2 cellular contexts compared by ENCODE assay signal in the genomic region with DNA sequence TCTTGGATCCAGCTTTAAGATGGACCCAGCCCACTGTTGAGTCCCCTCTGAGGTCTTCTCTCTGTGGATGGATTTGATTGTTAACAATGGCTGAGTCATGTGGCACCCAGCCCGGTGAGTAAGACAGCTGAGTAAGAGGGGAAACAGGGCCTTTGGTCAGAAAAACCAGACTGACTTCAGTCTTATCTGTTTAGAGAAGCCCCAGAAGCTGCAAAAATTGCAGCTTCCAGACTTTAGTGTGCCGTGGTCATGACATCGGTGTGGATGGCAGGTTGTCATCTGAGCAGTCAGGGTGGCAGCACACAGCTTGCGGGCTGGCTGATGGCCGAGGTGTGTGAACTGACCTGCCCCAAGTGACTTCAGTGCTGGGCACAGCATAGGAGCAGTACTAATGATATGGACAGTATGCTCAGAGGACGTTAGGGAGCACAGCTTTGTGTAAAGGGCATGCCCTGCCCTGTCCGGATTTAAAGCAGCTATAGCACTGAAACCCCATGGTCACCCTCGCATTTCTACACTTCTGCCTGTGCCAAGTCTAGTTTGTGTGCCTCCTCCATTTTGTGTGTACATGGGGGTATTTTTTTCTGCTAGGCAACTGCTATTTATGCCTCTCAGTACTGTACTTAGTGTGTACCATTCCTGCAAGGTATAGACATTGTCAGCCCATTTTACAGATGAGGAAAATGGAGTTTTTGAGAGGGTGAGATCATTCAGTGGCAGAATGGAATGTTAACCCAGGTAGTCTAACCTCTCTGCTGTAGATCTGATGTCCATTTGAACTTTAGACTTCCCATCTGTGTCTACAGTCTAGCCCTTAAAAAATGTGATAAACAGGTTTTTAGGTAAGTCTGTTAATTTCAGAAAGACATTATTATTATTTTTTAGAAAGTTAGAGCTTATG.
TF ChIP-seq lines count a peak whose summit lies in the region.

No MANE protein-coding gene starts in this region.

TF ChIP-seq in A549, 52 proteins besides CTCF, POLR2A, EP300 and RAD21 (continued from another document):
- no peak for TF ChIP-seq MYC (IDR thresholded peaks at IDR 0.05; ENCODE audit: borderline replicate concordance, low read length)
- TF ChIP-seq MAZ (IDR thresholded peaks at IDR 0.05; ENCODE audit: borderline replicate concordance, low read depth, low read length), result no peak
- TF ChIP-seq RNF2 (IDR thresholded peaks at IDR 0.05; ENCODE audit: borderline replicate concordance, low read depth), result no peak
- peak; percentile 59 for TF ChIP-seq MAFK (IDR thresholded peaks at IDR 0.05; ENCODE audit: partially characterized antibody)
- TF ChIP-seq RARB (CRISPR knock-in tag; IDR thresholded peaks at IDR 0.05), result no peak
- TF ChIP-seq NPAS2 (CRISPR knock-in tag; IDR thresholded peaks at IDR 0.05; ENCODE audit: borderline replicate concordance), result no peak
- no peak for TF ChIP-seq SREBF2 (IDR thresholded peaks at IDR 0.05)
- no peak for TF ChIP-seq CHD2 (IDR thresholded peaks at IDR 0.05; ENCODE audit: low read length, partially characterized antibody)
- no peak for TF ChIP-seq RCOR1 (IDR thresholded peaks at IDR 0.05; ENCODE audit: low read depth, low read length)
- peak; percentile 76 for TF ChIP-seq JUNB (IDR thresholded peaks at IDR 0.05)
- TF ChIP-seq KDM1A (IDR thresholded peaks at IDR 0.05; ENCODE audit: low read depth), result peak; percentile 92; the same call in 1 of the 2 replicates
- no peak for TF ChIP-seq FOSB (CRISPR knock-in tag; IDR thresholded peaks at IDR 0.05)
- peak; percentile 80 for TF ChIP-seq FOSL2 (IDR thresholded peaks at IDR 0.05)
- peak; percentile 89 for TF ChIP-seq FOSL2 (CRISPR knock-in tag; IDR thresholded peaks at IDR 0.05)
- no peak for TF ChIP-seq CBX2 (IDR thresholded peaks at IDR 0.05; ENCODE audit: borderline replicate concordance, low read depth)
- no peak for TF ChIP-seq EHMT2 (IDR thresholded peaks at IDR 0.05; ENCODE audit: low read depth)
- TF ChIP-seq JUN (IDR thresholded peaks at IDR 0.05), result peak in 1 of 2 experiments; percentile 17; a peak in 1 of 5 replicates
- TF ChIP-seq GATA3 (IDR thresholded peaks at IDR 0.05; ENCODE audit: borderline replicate concordance), result peak; percentile 65; the same call in 1 of the 2 replicates
- TF ChIP-seq PBX3 (IDR thresholded peaks at IDR 0.05), result no peak
- no peak for TF ChIP-seq HOXB13 (CRISPR knock-in tag; IDR thresholded peaks at IDR 0.05; ENCODE audit: low read depth)
- TF ChIP-seq, protein P1, sequence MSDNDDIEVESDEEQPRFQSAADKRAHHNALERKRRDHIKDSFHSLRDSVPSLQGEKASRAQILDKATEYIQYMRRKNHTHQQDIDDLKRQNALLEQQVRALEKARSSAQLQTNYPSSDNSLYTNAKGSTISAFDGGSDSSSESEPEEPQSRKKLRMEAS (IDR thresholded peaks at IDR 0.05), result peak; percentile 46; the same call in 1 of the 2 replicates

TF ChIP-seq in HEK293, 187 proteins besides CTCF, POLR2A, EP300 and RAD21:
- TF ChIP-seq ZNF629 (tag by site-specific recombination; IDR thresholded peaks at IDR 0.05) (0 out of 2 replicates have a peak, but pooled peaks have one; percentile 26), ZNF600 (tag by site-specific recombination; IDR thresholded peaks at IDR 0.05) (peak; percentile 59; the same call in 1 of the 2 replicates), ZNF658 (tag by site-specific recombination; IDR thresholded peaks at IDR 0.05) (no peak), ZNF660 (tag by site-specific recombination; IDR thresholded peaks at IDR 0.05) (peak; percentile 57; the same call in 1 of the 2 replicates)
